ENCODE assay signal across 8 cellular contexts in genomic region chr16:28494141-28494851, GRCh38. TPM values are rescaled to one million over a fixed set of nuclear protein-coding genes. Genes with fewer than 3 reads are reported as not detected.
DNase-seq lines count a peak whose midpoint lies in the region; ATAC-seq and TF ChIP-seq lines count a peak whose summit lies in the region.

TSS of gene APOBR (plus strand) at chr16:28494643. CDS start at chr16:28494682, 39 bp downstream.

- peak within 1 kb of the TSS; percentile 99 for H3K9ac ChIP-seq in Loucy (ENCODE audit: low read depth, low read length, poor library complexity, severe bottlenecking)

- H2AFZ ChIP-seq in Loucy (ENCODE audit: low read length), result peak within 1 kb of the TSS; percentile 64

- peak within 1 kb of the TSS; percentile 84 for H3K4me3 ChIP-seq in Loucy (ENCODE audit: low read length, poor library complexity, severe bottlenecking)

- H3K79me2 ChIP-seq in Loucy (ENCODE audit: insufficient read depth, low read length), result peaks cover 64% of the 10 kb centered on the region

- no peaks in the 10 kb centered on the region for H3K27me3 ChIP-seq in Loucy (ENCODE audit: insufficient read depth, low read length, poor library complexity, severe bottlenecking)

- peaks cover 6% of the 10 kb centered on the region for H4K20me1 ChIP-seq in Loucy (ENCODE audit: insufficient read depth, low read length, poor library complexity, severe bottlenecking)

- DNase-seq in activated CD8-positive, alpha-beta memory T cell treated with anti-CD3 and anti-CD28 coated beads for 24 hours, result peak; percentile 90
- DNase-seq in Right ventricle myocardium superior (peak; percentile 65), AG20443 (ENCODE audit: low spot score) (no peak)
- DNase-seq in stimulated activated CD4-positive, alpha-beta T cell treated with anti-CD3 and anti-CD28 coated beads, Interleukin-4, amount 100 ng/mL, for 48 hours (ENCODE audit: low read depth in 2 of 2), result peak; percentile 66 to 79

- no peaks in the 10 kb centered on the region for H3F3A ChIP-seq in Loucy (ENCODE audit: low read depth)

- intact Hi-C loops in Right ventricle myocardium superior (cut with DNase I), result loop anchor here (5.0 kb wide), 2 partner anchors 43 to 58 kb away; partner anchors contain the start of genes NUPR1 and SGF29

- H3K36me3 ChIP-seq in Loucy (ENCODE audit: insufficient read depth, low read length), result peaks cover 5% of the 10 kb centered on the region; the same call in 1 of the 2 replicates

- peak within 1 kb of the TSS; percentile 99 for H3K4me2 ChIP-seq in Loucy (ENCODE audit: low read depth, low read length, poor library complexity, severe bottlenecking)

- no peak for TF ChIP-seq CTCF in Loucy (conservative IDR thresholded peaks at IDR 0.05; ENCODE audit: low read length)

- H3K4me1 ChIP-seq in Loucy (ENCODE audit: insufficient read depth, low read length, poor library complexity, severe bottlenecking), result peaks cover 42% of the 10 kb centered on the region

- ATAC-seq in GM19397 (IDR thresholded peaks at IDR 0.05; ENCODE audit: unreplicated experiment) (peak; percentile 32), Right ventricle myocardium superior (ENCODE audit: poor library complexity) (no peak), HG03439 (IDR thresholded peaks at IDR 0.05; ENCODE audit: unreplicated experiment) (no peak), HG02678 (IDR thresholded peaks at IDR 0.05; ENCODE audit: unreplicated experiment) (no peak)

- H3K9me3 ChIP-seq in Loucy (ENCODE audit: insufficient read depth, low read depth, low read length), result no peaks in the 10 kb centered on the region

- H3K9me2 ChIP-seq in Loucy (replicated peaks; ENCODE audit: low read depth, low read length), result no peaks in the 10 kb centered on the region

RNA-seq across cellular contexts. Expression of gene APOBR, which starts in this region (rescaled TPM):
- total RNA-seq in Right ventricle myocardium superior, result 0.48 TPM

Comparison
In these comparisons a context has a peak if more than half of its experiments do, and no peak if none do; other contexts are left out.
1. Peak in DNase-seq in Right ventricle myocardium superior; RNA of the gene not detected or under 1 TPM.